Comparison of ENCODE assay signal across 1 cellular context in the genomic region with DNA sequence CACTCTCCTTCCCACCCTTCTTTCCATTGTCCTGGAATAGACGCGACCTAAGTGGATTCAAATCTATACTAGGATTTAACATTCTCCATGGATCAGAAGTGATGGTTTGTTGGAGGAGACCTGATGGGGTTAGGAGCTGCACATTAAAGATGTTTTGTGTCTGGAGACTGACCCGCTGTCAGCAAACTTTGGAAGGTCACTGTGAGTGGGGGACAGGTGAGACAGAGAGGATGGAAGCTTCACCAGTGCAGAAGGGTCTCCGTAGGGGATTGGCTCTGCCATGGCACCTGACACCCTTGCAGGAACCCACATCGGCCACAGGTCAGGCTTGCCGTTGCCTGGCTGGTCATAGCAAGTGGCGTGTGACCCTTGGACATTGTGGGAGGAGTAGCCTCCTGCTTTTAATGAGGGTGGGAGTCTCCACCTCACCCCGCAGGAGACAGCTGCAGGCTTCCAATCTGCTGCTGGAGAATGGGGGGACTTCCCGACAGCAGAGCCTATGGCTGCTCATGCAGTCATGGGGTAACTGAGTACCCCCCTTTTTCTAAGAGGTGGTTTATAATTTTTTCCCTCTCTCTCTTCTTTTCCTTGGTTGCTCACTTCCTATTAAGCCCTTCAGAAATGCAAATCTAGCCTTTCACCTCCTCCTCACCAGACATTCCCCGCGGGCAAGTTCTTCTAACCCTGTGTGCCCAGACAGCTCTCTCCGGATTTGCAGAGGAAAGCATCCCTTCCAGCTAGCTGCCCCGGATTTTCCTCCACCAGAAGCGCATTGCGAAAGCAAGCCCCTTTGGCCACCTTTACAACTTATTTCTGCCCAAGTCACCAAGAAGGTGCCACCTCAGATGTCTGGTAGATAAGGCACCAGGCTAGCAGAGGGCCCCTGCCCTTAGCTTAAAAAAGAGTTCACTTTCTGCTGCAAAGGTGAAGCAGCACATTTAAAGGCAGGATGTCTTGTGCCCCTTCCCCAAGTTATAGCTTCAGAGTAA.
A peak's percentile ranks its signal among the peaks of the same experiment; 100 is the strongest.
TF ChIP-seq lines count a peak whose summit lies in the region.

No MANE protein-coding gene starts in this region.

TF ChIP-seq in HepG2, 621 proteins besides CTCF, POLR2A, EP300 and RAD21 (continued from another document and continues in another):
- no peak for TF ChIP-seq E2F5 (CRISPR knock-in tag; conservative IDR thresholded peaks at IDR 0.05)
- peak; percentile 46 for TF ChIP-seq SKI (IDR thresholded peaks at IDR 0.05; ENCODE audit: partially characterized antibody)
- TF ChIP-seq MEIS1 (CRISPR knock-in tag; IDR thresholded peaks at IDR 0.05; ENCODE audit: borderline replicate concordance) = peak; percentile 78; the same call in 1 of the 2 replicates
- no peak for TF ChIP-seq ZNF546 (CRISPR knock-in tag; conservative IDR thresholded peaks at IDR 0.05)
- TF ChIP-seq ZBTB8A (CRISPR knock-in tag; IDR thresholded peaks at IDR 0.05; ENCODE audit: borderline replicate concordance, low read depth) = no peak; the same call in 1 of the 2 replicates
- no peak for TF ChIP-seq ZNF446 (CRISPR knock-in tag; IDR thresholded peaks at IDR 0.05)
- TF ChIP-seq PITX1 (CRISPR knock-in tag; IDR thresholded peaks at IDR 0.05) = no peak
- TF ChIP-seq U2AF1 (optimal IDR thresholded peaks at IDR 0.05; ENCODE audit: low read depth, low read length) = no peak
- TF ChIP-seq, protein P1, sequence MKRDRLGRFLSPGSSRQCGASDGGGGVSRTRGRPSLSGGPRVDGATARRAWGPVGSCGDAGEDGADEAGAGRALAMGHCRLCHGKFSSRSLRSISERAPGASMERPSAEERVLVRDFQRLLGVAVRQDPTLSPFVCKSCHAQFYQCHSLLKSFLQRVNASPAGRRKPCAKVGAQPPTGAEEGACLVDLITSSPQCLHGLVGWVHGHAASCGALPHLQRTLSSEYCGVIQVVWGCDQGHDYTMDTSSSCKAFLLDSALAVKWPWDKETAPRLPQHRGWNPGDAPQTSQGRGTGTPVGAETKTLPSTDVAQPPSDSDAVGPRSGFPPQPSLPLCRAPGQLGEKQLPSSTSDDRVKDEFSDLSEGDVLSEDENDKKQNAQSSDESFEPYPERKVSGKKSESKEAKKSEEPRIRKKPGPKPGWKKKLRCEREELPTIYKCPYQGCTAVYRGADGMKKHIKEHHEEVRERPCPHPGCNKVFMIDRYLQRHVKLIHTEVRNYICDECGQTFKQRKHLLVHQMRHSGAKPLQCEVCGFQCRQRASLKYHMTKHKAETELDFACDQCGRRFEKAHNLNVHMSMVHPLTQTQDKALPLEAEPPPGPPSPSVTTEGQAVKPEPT (CRISPR knock-in tag; IDR thresholded peaks at IDR 0.05; ENCODE audit: low read depth) = no peak
- no peak for TF ChIP-seq BRCA1 (CRISPR knock-in tag; IDR thresholded peaks at IDR 0.05)
- no peak for TF ChIP-seq PBX3 (CRISPR knock-in tag; IDR thresholded peaks at IDR 0.05; ENCODE audit: borderline replicate concordance)
- 0 out of 2 replicates have a peak, but pooled peaks have one; percentile 66 for TF ChIP-seq MIXL1 (CRISPR knock-in tag; IDR thresholded peaks at IDR 0.05)
- TF ChIP-seq WIZ (CRISPR knock-in tag; IDR thresholded peaks at IDR 0.05) = peak; percentile 59; the same call in 1 of the 2 replicates
- 0 out of 2 replicates have a peak, but pooled peaks have one; percentile 38 for TF ChIP-seq ZNF678 (CRISPR knock-in tag; IDR thresholded peaks at IDR 0.05)
- TF ChIP-seq SPEN (CRISPR knock-in tag; IDR thresholded peaks at IDR 0.05; ENCODE audit: low read depth) = 0 out of 2 replicates have a peak, but pooled peaks have one; percentile 49
- no peak for TF ChIP-seq CERS6 (CRISPR knock-in tag; IDR thresholded peaks at IDR 0.05)
- peak; percentile 74 for TF ChIP-seq MTA1 (CRISPR knock-in tag; IDR thresholded peaks at IDR 0.05; ENCODE audit: borderline replicate concordance)
- no peak for TF ChIP-seq ZSCAN21 (CRISPR knock-in tag; IDR thresholded peaks at IDR 0.05; ENCODE audit: borderline replicate concordance)
- TF ChIP-seq SRSF9 (IDR thresholded peaks at IDR 0.05; ENCODE audit: borderline replicate concordance, insufficient read depth, low read depth, low read length, poor library complexity, severe bottlenecking) = no peak
- TF ChIP-seq ZBTB34 (CRISPR knock-in tag; IDR thresholded peaks at IDR 0.05) = peak; percentile 49; the same call in 1 of the 2 replicates
- no peak for TF ChIP-seq SOX13 (IDR thresholded peaks at IDR 0.05)
- TF ChIP-seq SOX13 (CRISPR knock-in tag; conservative IDR thresholded peaks at IDR 0.05 in 1 of 2, IDR thresholded peaks at IDR 0.05 in 1 of 2) = peak in 1 of 2 experiments; percentile 32; a peak in 1 of 4 replicates
- TF ChIP-seq HDAC2 (CRISPR knock-in tag; IDR thresholded peaks at IDR 0.05) = peak; percentile 32; the same call in 1 of the 2 replicates
- TF ChIP-seq PLRG1 (conservative IDR thresholded peaks at IDR 0.05) = no peak
- TF ChIP-seq MAFK (conservative IDR thresholded peaks at IDR 0.05 in 1 of 2, IDR thresholded peaks at IDR 0.05 in 1 of 2; ENCODE audit: low read length in 2 of 2) = no peak
- peak; percentile 53; the same call in 1 of the 2 replicates for TF ChIP-seq TBX2 (CRISPR knock-in tag; IDR thresholded peaks at IDR 0.05; ENCODE audit: borderline replicate concordance)
- TF ChIP-seq ZNF879 (CRISPR knock-in tag; IDR thresholded peaks at IDR 0.05) = no peak
- 0 out of 2 replicates have a peak, but pooled peaks have one; percentile 33 for TF ChIP-seq FOXO1 (CRISPR knock-in tag; IDR thresholded peaks at IDR 0.05)
- peak; percentile 72 for TF ChIP-seq CEBPB (IDR thresholded peaks at IDR 0.05; ENCODE audit: borderline replicate concordance, low read depth, low read length)
- TF ChIP-seq MIER2 (CRISPR knock-in tag; IDR thresholded peaks at IDR 0.05) = no peak
- TF ChIP-seq ZNF644 (CRISPR knock-in tag; IDR thresholded peaks at IDR 0.05; ENCODE audit: low read depth) = peak; percentile 83
- TF ChIP-seq ZBTB43 (CRISPR knock-in tag; conservative IDR thresholded peaks at IDR 0.05) = no peak
- no peak for TF ChIP-seq U2AF2 (IDR thresholded peaks at IDR 0.05; ENCODE audit: low read depth, low read length)
- 0 out of 2 replicates have a peak, but pooled peaks have one; percentile 75 for TF ChIP-seq CHD4 (IDR thresholded peaks at IDR 0.05; ENCODE audit: borderline replicate concordance, low read length)
- TF ChIP-seq, protein P2, sequence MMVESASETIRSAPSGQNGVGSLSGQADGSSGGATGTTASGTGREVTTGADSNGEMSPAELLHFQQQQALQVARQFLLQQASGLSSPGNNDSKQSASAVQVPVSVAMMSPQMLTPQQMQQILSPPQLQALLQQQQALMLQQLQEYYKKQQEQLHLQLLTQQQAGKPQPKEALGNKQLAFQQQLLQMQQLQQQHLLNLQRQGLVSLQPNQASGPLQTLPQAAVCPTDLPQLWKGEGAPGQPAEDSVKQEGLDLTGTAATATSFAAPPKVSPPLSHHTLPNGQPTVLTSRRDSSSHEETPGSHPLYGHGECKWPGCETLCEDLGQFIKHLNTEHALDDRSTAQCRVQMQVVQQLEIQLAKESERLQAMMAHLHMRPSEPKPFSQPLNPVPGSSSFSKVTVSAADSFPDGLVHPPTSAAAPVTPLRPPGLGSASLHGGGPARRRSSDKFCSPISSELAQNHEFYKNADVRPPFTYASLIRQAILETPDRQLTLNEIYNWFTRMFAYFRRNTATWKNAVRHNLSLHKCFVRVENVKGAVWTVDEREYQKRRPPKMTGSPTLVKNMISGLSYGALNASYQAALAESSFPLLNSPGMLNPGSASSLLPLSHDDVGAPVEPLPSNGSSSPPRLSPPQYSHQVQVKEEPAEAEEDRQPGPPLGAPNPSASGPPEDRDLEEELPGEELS (CRISPR knock-in tag; IDR thresholded peaks at IDR 0.05) = peak; percentile 34
- TF ChIP-seq ZNF7 (CRISPR knock-in tag; IDR thresholded peaks at IDR 0.05) = no peak
- no peak for TF ChIP-seq ZZZ3 (CRISPR knock-in tag; IDR thresholded peaks at IDR 0.05; ENCODE audit: borderline replicate concordance)
- no peak for TF ChIP-seq ZNF563 (CRISPR knock-in tag; IDR thresholded peaks at IDR 0.05)
- TF ChIP-seq, protein P3, sequence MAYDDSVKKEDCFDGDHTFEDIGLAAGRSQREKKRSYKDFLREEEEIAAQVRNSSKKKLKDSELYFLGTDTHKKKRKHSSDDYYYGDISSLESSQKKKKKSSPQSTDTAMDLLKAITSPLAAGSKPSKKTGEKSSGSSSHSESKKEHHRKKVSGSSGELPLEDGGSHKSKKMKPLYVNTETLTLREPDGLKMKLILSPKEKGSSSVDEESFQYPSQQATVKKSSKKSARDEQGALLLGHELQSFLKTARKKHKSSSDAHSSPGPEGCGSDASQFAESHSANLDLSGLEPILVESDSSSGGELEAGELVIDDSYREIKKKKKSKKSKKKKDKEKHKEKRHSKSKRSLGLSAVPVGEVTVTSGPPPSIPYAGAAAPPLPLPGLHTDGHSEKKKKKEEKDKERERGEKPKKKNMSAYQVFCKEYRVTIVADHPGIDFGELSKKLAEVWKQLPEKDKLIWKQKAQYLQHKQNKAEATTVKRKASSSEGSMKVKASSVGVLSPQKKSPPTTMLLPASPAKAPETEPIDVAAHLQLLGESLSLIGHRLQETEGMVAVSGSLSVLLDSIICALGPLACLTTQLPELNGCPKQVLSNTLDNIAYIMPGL (CRISPR knock-in tag; IDR thresholded peaks at IDR 0.05; ENCODE audit: borderline replicate concordance in 1 of 2, low read depth in 1 of 2) = 0 out of 4 replicates have a peak, but pooled peaks of 1 of the 2 experiments have one; percentile 29
- TF ChIP-seq, protein P4, sequence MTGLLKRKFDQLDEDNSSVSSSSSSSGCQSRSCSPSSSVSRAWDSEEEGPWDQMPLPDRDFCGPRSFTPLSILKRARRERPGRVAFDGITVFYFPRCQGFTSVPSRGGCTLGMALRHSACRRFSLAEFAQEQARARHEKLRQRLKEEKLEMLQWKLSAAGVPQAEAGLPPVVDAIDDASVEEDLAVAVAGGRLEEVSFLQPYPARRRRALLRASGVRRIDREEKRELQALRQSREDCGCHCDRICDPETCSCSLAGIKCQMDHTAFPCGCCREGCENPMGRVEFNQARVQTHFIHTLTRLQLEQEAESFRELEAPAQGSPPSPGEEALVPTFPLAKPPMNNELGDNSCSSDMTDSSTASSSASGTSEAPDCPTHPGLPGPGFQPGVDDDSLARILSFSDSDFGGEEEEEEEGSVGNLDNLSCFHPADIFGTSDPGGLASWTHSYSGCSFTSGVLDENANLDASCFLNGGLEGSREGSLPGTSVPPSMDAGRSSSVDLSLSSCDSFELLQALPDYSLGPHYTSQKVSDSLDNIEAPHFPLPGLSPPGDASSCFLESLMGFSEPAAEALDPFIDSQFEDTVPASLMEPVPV (CRISPR knock-in tag; IDR thresholded peaks at IDR 0.05) = no peak
- TF ChIP-seq ZNF550 (CRISPR knock-in tag; IDR thresholded peaks at IDR 0.05; ENCODE audit: borderline replicate concordance) = no peak
- no peak for TF ChIP-seq ATF4 (CRISPR knock-in tag; IDR thresholded peaks at IDR 0.05)
